In genomic region chr1:211870156-211870555, GRCh38 we compare ENCODE assay signal across 16 cellular contexts.
"Had no signal": no experiment of that assay in that cellular context is flagged by ENCODE, and none has a peak within 500 bp of the region (broad histone marks: within the 10 kb centered on the region; RNA-seq: fewer than 3 reads in every experiment).

No MANE protein-coding gene starts in this region.

- H3K27ac Mint-ChIP-seq: activated naive CD4-positive, alpha-beta T cell treated with anti-CD3 and anti-CD28 coated beads, Interleukin-2, amount 50 U/mL, for 24 hours; effector memory CD8-positive, alpha-beta T cell; immature natural killer cell; natural killer cell had no signal

- DNase-seq: activated CD4-positive, alpha-beta T cell treated with anti-CD3 and anti-CD28 coated beads, Interleukin-2, amount 50 U/mL, for 4 hours; activated T-cell treated with anti-CD3 and anti-CD28 coated beads, Interleukin-2, amount 50 U/mL, for 1 hour; amygdala; effector memory CD8-positive, alpha-beta T cell; glutamatergic neuron; immature natural killer cell; mucosa of descending colon; natural killer cell; psoas muscle; right lobe of liver; stimulated activated CD4-positive, alpha-beta T cell treated with anti-CD3 and anti-CD28 coated beads, Interleukin-4, amount 100 ng/mL, for 1 hour; stimulated activated CD8-positive, alpha-beta memory T cell treated with anti-CD3 and anti-CD28 coated beads, Interleukin-4, amount 100 ng/mL, for 48 hours; stimulated activated naive CD8-positive, alpha-beta T cell treated with anti-CD3 and anti-CD28 coated beads, Interleukin-15, Interleukin-2, amounts not matched to agents 100 U/mL and 50 U/mL, for 24 hours; upper lobe of left lung had no signal

- H3K4me3 Mint-ChIP-seq: activated naive CD4-positive, alpha-beta T cell treated with anti-CD3 and anti-CD28 coated beads, Interleukin-2, amount 50 U/mL, for 24 hours; effector memory CD8-positive, alpha-beta T cell; immature natural killer cell; natural killer cell had no signal

- H3K9me3 Mint-ChIP-seq: effector memory CD8-positive, alpha-beta T cell had no signal

- ATAC-seq: effector memory CD8-positive, alpha-beta T cell; mucosa of descending colon; natural killer cell; psoas muscle; right lobe of liver; stimulated activated naive CD8-positive, alpha-beta T cell treated with anti-CD3 and anti-CD28 coated beads, Interleukin-15, Interleukin-2, amounts not matched to agents 100 U/mL and 50 U/mL, for 24 hours had no signal

- H3K4me3 ChIP-seq: coronary artery, mucosa of descending colon, psoas muscle, right lobe of liver, upper lobe of left lung had no signal

- H3K4me1 Mint-ChIP-seq: activated naive CD4-positive, alpha-beta T cell treated with anti-CD3 and anti-CD28 coated beads, Interleukin-2, amount 50 U/mL, for 24 hours; immature natural killer cell had no signal
